In the genomic region with DNA sequence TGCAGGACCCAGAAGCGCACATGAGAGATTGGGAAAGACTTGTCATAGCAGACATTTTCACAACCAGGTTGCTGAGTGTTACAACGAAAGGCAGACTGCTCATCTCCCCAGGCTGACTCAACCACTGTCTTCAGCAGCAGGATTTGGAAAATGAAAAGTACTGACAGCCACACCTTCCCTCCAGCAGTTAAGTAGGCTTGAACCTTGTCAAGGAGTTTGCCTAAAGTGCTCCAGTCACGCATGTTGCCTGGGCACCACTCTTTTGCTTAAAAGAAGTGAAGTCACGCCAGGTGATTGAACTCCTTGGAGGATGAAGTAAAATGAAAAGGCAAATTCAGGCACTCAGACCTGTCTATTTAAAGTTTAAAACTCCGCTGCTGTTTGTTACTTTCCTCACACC, we compare ENCODE assay signal across 6 cellular contexts.
A peak's percentile ranks its signal among the peaks of the same experiment; 100 is the strongest.
DNase-seq lines count a peak whose midpoint lies in the region; ATAC-seq, FAIRE-seq and TF ChIP-seq lines count a peak whose summit lies in the region.
"Not testable (repeated sequence)": the region's sequence is repeated elsewhere in the genome, so short reads cannot be mapped to it uniquely, and the experiment has no call there.

No MANE protein-coding gene starts in this region.

- intact Hi-C loops in left lung (cut with DNase I); upper lobe of right lung (cut with DNase I): not testable (repeated sequence)

- ATAC-seq in esophagus mucosa: peak; percentile 32
- ATAC-seq in left lung: peak; percentile 96
- peak; percentile 19 for ATAC-seq in lung (ENCODE audit: insufficient read depth, low FRiP score)
- peak; percentile 81 for ATAC-seq in upper lobe of right lung

- peak; percentile 26 for DNase-seq in DMS79 treated with DMSO at 0.1 percent for 48 hours (lab: John Stamatoyannopoulos, UW)
- DNase-seq in bronchial epithelial cell (ENCODE audit: low read depth); lung (ENCODE audit: low spot score); upper lobe of right lung: not testable (repeated sequence)
- DNase-seq in left lung: peak in 1 of 2 donors; percentile 33

- not testable (repeated sequence) for H3K36me3 ChIP-seq in bronchial epithelial cell (ENCODE audit: control insufficient read depth, insufficient read depth, low read length); left lung; lung (ENCODE audit: control insufficient read depth in 2 of 2, insufficient read depth in 2 of 2, low read length in 2 of 2); upper lobe of right lung

- not testable (repeated sequence) for TF ChIP-seq CTCF in bronchial epithelial cell (IDR thresholded peaks at IDR 0.05; ENCODE audit: insufficient read depth, low read length, severe bottlenecking); left lung (IDR thresholded peaks at IDR 0.05); lung (IDR thresholded peaks at IDR 0.05; ENCODE audit: control extremely low read depth, extremely low read depth); upper lobe of right lung (IDR thresholded peaks at IDR 0.05)

- 81 to 90% methylated on average over 5 of the region's 5 CpGs for WGBS in lung, 2 donors

- H3K9me3 ChIP-seq in left lung; lung (ENCODE audit: control insufficient read depth in 2 of 2, insufficient read depth in 1 of 2, low read length in 1 of 2); upper lobe of right lung: not testable (repeated sequence)

- not testable (repeated sequence) for H3K4me3 ChIP-seq in bronchial epithelial cell (ENCODE audit: low read depth, low read length); left lung; lung; upper lobe of right lung

- H3K4me1 ChIP-seq in left lung; lung (ENCODE audit: control insufficient read depth in 2 of 2, insufficient read depth in 2 of 2, low read length in 2 of 2); upper lobe of right lung: not testable (repeated sequence)

- FAIRE-seq in bronchial epithelial cell (lab: Jason Lieb, UNC): peak; percentile 87

- not testable (repeated sequence) for H3K27ac ChIP-seq in left lung; lung (ENCODE audit: low read depth in 1 of 2, low read length in 1 of 2); upper lobe of right lung

- not testable (repeated sequence) for H3K27me3 ChIP-seq in bronchial epithelial cell (ENCODE audit: control insufficient read depth, insufficient read depth, low read length); left lung; lung (ENCODE audit: control insufficient read depth, insufficient read depth); upper lobe of right lung

Comparison
In these comparisons a context has a peak if more than half of its experiments do, and no peak if none do; other contexts are left out.
1. ATAC-seq: peak in every context shown above with its lines; median percentile 96 in left lung; 81 in upper lobe of right lung; 32 in esophagus mucosa; 19 in lung.